ENCODE assay signal across 10 cellular contexts in genomic region chr18:77702686-77703085, GRCh38.
A peak's percentile ranks its signal among the peaks of the same experiment; 100 is the strongest.
DNase-seq lines count a peak whose midpoint lies in the region; ATAC-seq and TF ChIP-seq lines count a peak whose summit lies in the region.
"Had no signal": no experiment of that assay in that cellular context is flagged by ENCODE, and none has a peak within 500 bp of the region (broad histone marks: within the 10 kb centered on the region; RNA-seq: fewer than 3 reads in every experiment).

No MANE protein-coding gene starts in this region.

- no peaks in the 10 kb centered on the region for H3K9me2 ChIP-seq in GM23338 (ENCODE audit: insufficient read depth)

- no peaks in the 10 kb centered on the region for H3K4me1 ChIP-seq in GM23338 (ENCODE audit: insufficient read depth)
- H3K4me1 ChIP-seq: SJSA1, thyroid gland had no signal

- H3K4me2 ChIP-seq in GM23338: no peak overlapping the region

- TF ChIP-seq CTCF in GM23338 (conservative IDR thresholded peaks at IDR 0.05; ENCODE audit: low read depth in 2 of 2) (peak; percentile 62 to 72), astrocyte of the spinal cord (IDR thresholded peaks at IDR 0.05; ENCODE audit: low read depth, low read length) (peak; percentile 9), nephron (IDR thresholded peaks at IDR 0.05; ENCODE audit: unreplicated experiment in 3 of 3) (peak; percentile 32 to 47 (median 39))

- peaks cover 21% of the 10 kb centered on the region for H3K9me3 Mint-ChIP-seq in GM23338
- no peaks in the 10 kb centered on the region for H3K9me3 Mint-ChIP-seq in nephron

- in situ Hi-C loops in astrocyte of the spinal cord (cut with HindIII; ENCODE audit: low sequenced_read_pairs): no loop called here

- H3K27me3 Mint-ChIP-seq in GM23338 (ENCODE audit: insufficient read depth, low read depth, poor library complexity) (no peaks in the 10 kb centered on the region), nephron (ENCODE audit: low read depth) (peaks cover 5% of the 10 kb centered on the region)

- H3K4me1 Mint-ChIP-seq in GM23338 (no peaks in the 10 kb centered on the region), nephron (no peaks in the 10 kb centered on the region)

- no peaks in the 10 kb centered on the region for H4K20me1 ChIP-seq in GM23338 (replicated peaks; ENCODE audit: insufficient read depth)

- H3K79me2 ChIP-seq in GM23338 (replicated peaks; ENCODE audit: insufficient read depth): no peaks in the 10 kb centered on the region

- no peak overlapping the region for H3K27ac Mint-ChIP-seq in GM23338
- no peak overlapping the region for H3K27ac Mint-ChIP-seq in nephron

- H3K27me3 ChIP-seq in GM23338 (ENCODE audit: insufficient read depth): no peaks in the 10 kb centered on the region
- H3K27me3 ChIP-seq: ovary, SJSA1, thyroid gland had no signal

- H3K4me3 Mint-ChIP-seq in GM23338: no peak overlapping the region
- H3K4me3 Mint-ChIP-seq in nephron: no peak overlapping the region

- no peak overlapping the region for H3K4me3 ChIP-seq in GM23338
- H3K4me3 ChIP-seq in astrocyte of the spinal cord (ENCODE audit: low read depth, low read length): no peak overlapping the region
- H3K4me3 ChIP-seq: ovary, SJSA1, thyroid gland had no signal

- DNase-seq in GM23338 (ENCODE audit: low spot score): peak; percentile 64
- peak; percentile 19 for DNase-seq in NCI-H2171 (lab: John Stamatoyannopoulos, UW)
- DNase-seq in astrocyte of the spinal cord (ENCODE audit: low read depth, low spot score): peak; percentile 16
- no peak for DNase-seq in AG08395 (ENCODE audit: low spot score)
- no peak for DNase-seq in A172 (ENCODE audit: low spot score)
- DNase-seq: ovary had no signal

- H2AFZ ChIP-seq in GM23338: no peak overlapping the region

- H3K27ac ChIP-seq in GM23338 (ENCODE audit: low read depth): no peak overlapping the region
- H3K27ac ChIP-seq: ovary, SJSA1, thyroid gland had no signal

- ATAC-seq in GM23338: 0 out of 3 replicates have a peak, but pooled peaks have one; percentile 25
- ATAC-seq in GM19467 (IDR thresholded peaks at IDR 0.05; ENCODE audit: unreplicated experiment): no peak

- H3K36me3 Mint-ChIP-seq in GM23338 (ENCODE audit: low read depth): no peaks in the 10 kb centered on the region
- no peaks in the 10 kb centered on the region for H3K36me3 Mint-ChIP-seq in nephron (ENCODE audit: low read depth)

- H3F3A ChIP-seq in GM23338 (replicated peaks; ENCODE audit: low read depth): no peaks in the 10 kb centered on the region

- H3K36me3 ChIP-seq in GM23338 (ENCODE audit: insufficient read depth): no peaks in the 10 kb centered on the region
- H3K36me3 ChIP-seq: ovary, SJSA1, thyroid gland had no signal

TF ChIP-seq in GM23338, 12 proteins besides CTCF, POLR2A, EP300 and RAD21:
- TF ChIP-seq EZH2phosphoT487 (IDR thresholded peaks at IDR 0.05; ENCODE audit: unreplicated experiment): no peak
- TF ChIP-seq ZNF331 (CRISPR knock-in tag; IDR thresholded peaks at IDR 0.05; ENCODE audit: low read depth): no peak
- no peak for TF ChIP-seq ZNF462 (CRISPR knock-in tag; IDR thresholded peaks at IDR 0.05)
- TF ChIP-seq POLR2AphosphoS5 (IDR thresholded peaks at IDR 0.05; ENCODE audit: low read depth): no peak
- no peak for TF ChIP-seq CREB1 (CRISPR knock-in tag; IDR thresholded peaks at IDR 0.05; ENCODE audit: low read depth)
- TF ChIP-seq EZH2 (IDR thresholded peaks at IDR 0.05; ENCODE audit: low read depth, unreplicated experiment): no peak
- no peak for TF ChIP-seq NANOG (IDR thresholded peaks at IDR 0.05; ENCODE audit: borderline replicate concordance)

Comparison
In these comparisons a context has a peak if more than half of its experiments do, and no peak if none do; other contexts are left out.
1. DNase-seq: peak in GM23338 (single experiment), NCI-H2171 (single experiment) and astrocyte of the spinal cord (single experiment); none in AG08395 (single experiment) and A172 (single experiment).
2. CTCF ChIP-seq: peak in every context shown above with its lines; median percentile 67 in GM23338; 39 in nephron; 9 in astrocyte of the spinal cord.